In the genomic region with DNA sequence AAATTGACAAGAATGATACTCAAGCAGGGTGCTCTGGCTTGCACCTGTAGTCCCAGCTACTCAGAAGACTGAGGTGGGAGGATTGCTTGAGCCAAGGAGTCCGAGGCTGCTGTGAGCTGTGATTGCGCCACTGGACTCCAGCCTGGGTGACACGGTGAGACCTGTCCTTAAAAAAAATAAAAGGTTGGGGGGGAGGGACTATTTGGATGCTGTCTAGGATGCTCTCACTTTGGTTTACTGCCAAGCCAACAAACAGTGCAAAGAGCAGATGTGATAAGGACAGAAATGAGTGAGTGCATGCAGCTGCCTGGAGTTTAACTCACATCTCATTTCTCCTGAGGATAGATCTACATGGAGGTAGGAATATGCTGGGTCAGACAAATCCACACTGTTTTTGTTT, we compare ENCODE assay signal across 22 cellular contexts.
"Had no signal": no experiment of that assay in that cellular context is flagged by ENCODE, and none has a peak within 500 bp of the region (broad histone marks: within the 10 kb centered on the region; RNA-seq: fewer than 3 reads in every experiment).

No MANE protein-coding gene starts in this region.

- H3K4me1 ChIP-seq: adrenal gland, ascending aorta, heart right ventricle, lower lobe of right lung, testis, vagina had no signal

- ATAC-seq: activated T-cell treated with anti-CD3 and anti-CD28 coated beads, Interleukin-2, amount 50 U/mL, for 4 hours; lower lobe of right lung; mucosa of descending colon; T-helper 17 cell had no signal

- H3K27ac ChIP-seq: adrenal gland, ascending aorta, brain microvascular endothelial cell, heart right ventricle, lower lobe of right lung, sigmoid colon, testis, vagina had no signal

- H3K36me3 ChIP-seq: adrenal gland, ascending aorta, brain microvascular endothelial cell, sigmoid colon, vagina had no signal

- H3K9me3 ChIP-seq: adrenal gland, ascending aorta, heart right ventricle, lower lobe of right lung, sigmoid colon, testis, vagina had no signal

- H3K27me3 ChIP-seq: adrenal gland, ascending aorta, brain microvascular endothelial cell, heart right ventricle, sigmoid colon, testis, vagina had no signal

- H3K4me3 ChIP-seq: adrenal gland, ascending aorta, heart right ventricle, lower lobe of right lung, mucosa of descending colon, sigmoid colon, testis, vagina had no signal

- DNase-seq: activated B cell treated with CpG ODN at 0.5 μM for 24 hours; activated CD4-positive, alpha-beta T cell treated with anti-CD3 and anti-CD28 coated beads for 4 hours; activated CD4-positive, alpha-beta T cell treated with anti-CD3 and anti-CD28 coated beads, Interleukin-2, amount 50 U/mL, for 48 hours; activated CD8-positive, alpha-beta memory T cell treated with anti-CD3 and anti-CD28 coated beads, Interleukin-2, amount 50 U/mL, for 48 hours; activated naive CD4-positive, alpha-beta T cell; activated T-cell treated with anti-CD3 and anti-CD28 coated beads, Interleukin-2, amount 50 U/mL, for 4 hours; adrenal gland; brain microvascular endothelial cell; heart right ventricle; immature natural killer cell; kidney glomerular epithelial cell; lower lobe of right lung; mesendoderm; mucosa of descending colon; occipital lobe; sigmoid colon; stimulated activated CD4-positive, alpha-beta T cell treated with anti-CD3 and anti-CD28 coated beads, Interleukin-4, amount 100 ng/mL, for 1 hour; stimulated activated naive CD4-positive, alpha-beta T cell; T-helper 17 cell; testis had no signal
